8 cellular contexts compared by ENCODE assay signal in genomic region chr5:785181-785705, GRCh38. TPM values are rescaled to one million over a fixed set of nuclear protein-coding genes. Genes with fewer than 3 reads are reported as not detected.
DNase-seq lines count a peak whose midpoint lies in the region; ATAC-seq and TF ChIP-seq lines count a peak whose summit lies in the region.
"Not testable (repeated sequence)": the region's sequence is repeated elsewhere in the genome, so short reads cannot be mapped to it uniquely, and the experiment has no call there.

No MANE protein-coding gene starts in this region.

- H3K36me3 ChIP-seq in Caco-2 (ENCODE audit: control insufficient read depth, insufficient read depth, low read length); RWPE2 (ENCODE audit: low read depth); cardiac muscle cell; stomach: not testable (repeated sequence)

- not testable (repeated sequence) for H3K4me1 Mint-ChIP-seq in Caco-2 (ENCODE audit: low read depth, unreplicated experiment); activated naive CD8-positive, alpha-beta T cell treated with anti-CD3 and anti-CD28 coated beads, Interleukin-2, amount 50 U/mL, for 24 hours
- H3K4me1 Mint-ChIP-seq in naive B cell: peaks cover 2 to 12% (median 4%) of the 10 kb centered on the region in 3 donors

- peak; percentile 10 for ATAC-seq in GM21576 (IDR thresholded peaks at IDR 0.05; ENCODE audit: unreplicated experiment)
- peak; percentile 5 for ATAC-seq in HG03442 (IDR thresholded peaks at IDR 0.05; ENCODE audit: unreplicated experiment)
- ATAC-seq in RWPE2 (ENCODE audit: low read depth): peak; percentile 33
- ATAC-seq in activated naive CD8-positive, alpha-beta T cell treated with anti-CD3 and anti-CD28 coated beads, Interleukin-2, amount 50 U/mL, for 24 hours: not testable (repeated sequence)
- ATAC-seq in naive B cell (ENCODE audit: low read depth in 2 of 2): peak; percentile 10 to 17

- not testable (repeated sequence) for H3K9me3 ChIP-seq in Caco-2; RWPE2 (ENCODE audit: severe bottlenecking); cardiac muscle cell (ENCODE audit: low read depth)
- peaks cover 0 to 12% (median 4%) of the 10 kb centered on the region in 4 donors for H3K9me3 ChIP-seq in stomach

- not testable (repeated sequence) for TF ChIP-seq EP300 in stomach (IDR thresholded peaks at IDR 0.05)

- not testable (repeated sequence) for H3K4me1 ChIP-seq in Caco-2; RWPE2 (ENCODE audit: insufficient read depth, poor library complexity, severe bottlenecking); cardiac muscle cell (ENCODE audit: low read depth)
- H3K4me1 ChIP-seq in stomach: peaks cover 12 to 26% (median 24%) of the 10 kb centered on the region in 4 donors

- not testable (repeated sequence) for H3K9me3 Mint-ChIP-seq in Caco-2 (ENCODE audit: unreplicated experiment); activated naive CD8-positive, alpha-beta T cell treated with anti-CD3 and anti-CD28 coated beads, Interleukin-2, amount 50 U/mL, for 24 hours; naive B cell

- H3K36me3 Mint-ChIP-seq in Caco-2 (ENCODE audit: insufficient read depth, unreplicated experiment); activated naive CD8-positive, alpha-beta T cell treated with anti-CD3 and anti-CD28 coated beads, Interleukin-2, amount 50 U/mL, for 24 hours (ENCODE audit: low read depth); naive B cell: not testable (repeated sequence)

- H3K4me3 Mint-ChIP-seq in Caco-2 (ENCODE audit: unreplicated experiment): peak overlapping the region; percentile 72
- H3K4me3 Mint-ChIP-seq in activated naive CD8-positive, alpha-beta T cell treated with anti-CD3 and anti-CD28 coated beads, Interleukin-2, amount 50 U/mL, for 24 hours: peak overlapping the region; percentile 53
- peak overlapping the region in 7 of 8 donors; percentile 57 to 80 (median 78) for H3K4me3 Mint-ChIP-seq in naive B cell

- POLR2A ChIA-PET in Caco-2 (lab: Charles Lee): not testable (repeated sequence)

- WGBS in stomach, 5 donors: 2 to 8% (median 7%) methylated on average over 5 to 32 of the region's 43 CpGs

- TF ChIP-seq CTCF in Caco-2 (IDR thresholded peaks at IDR 0.05; ENCODE audit: insufficient read depth in 1 of 2, low read depth in 1 of 2, low read length in 1 of 2, severe bottlenecking in 1 of 2, unreplicated experiment in 1 of 2); RWPE2 (IDR thresholded peaks at IDR 0.05; ENCODE audit: poor library complexity, severe bottlenecking); cardiac muscle cell (IDR thresholded peaks at IDR 0.05; ENCODE audit: low read depth, low read length); stomach (IDR thresholded peaks at IDR 0.05): not testable (repeated sequence)

- not testable (repeated sequence) for H3K27ac Mint-ChIP-seq in Caco-2 (ENCODE audit: unreplicated experiment); activated naive CD8-positive, alpha-beta T cell treated with anti-CD3 and anti-CD28 coated beads, Interleukin-2, amount 50 U/mL, for 24 hours
- peak overlapping the region in 1 of 6 donors; percentile 63 for H3K27ac Mint-ChIP-seq in naive B cell

- H3K4me3 ChIP-seq in Caco-2 (ENCODE audit: low read depth, low read length) (peak overlapping the region; percentile 63), RWPE2 (ENCODE audit: severe bottlenecking) (peak overlapping the region; percentile 49), cardiac muscle cell (peak overlapping the region; percentile 79), stomach (peak overlapping the region; percentile 57 to 97 (median 84))

- intact Hi-C loops in Caco-2 (cut with micrococcal nuclease; ENCODE audit: unreplicated experiment): loop anchor here (2.0 kb wide), 1 partner anchor 92 kb away; the partner anchor contains the start of gene TPPP
- intact Hi-C loops in stomach (cut with DNase I; ENCODE audit: low total_unique reads): not testable (repeated sequence)

- H3K27ac ChIP-seq in RWPE2 (ENCODE audit: poor library complexity, severe bottlenecking); cardiac muscle cell: not testable (repeated sequence)
- H3K27ac ChIP-seq in stomach: peak overlapping the region in 4 of 5 donors; percentile 64 to 85 (median 72)

- TF ChIP-seq POLR2A in stomach (IDR thresholded peaks at IDR 0.05): not testable (repeated sequence)

- peak in 1 of 2 experiments; percentile 14 for DNase-seq in Caco-2
- not testable (repeated sequence) for DNase-seq in RWPE2 (ENCODE audit: low spot score); activated naive CD8-positive, alpha-beta T cell treated with anti-CD3 and anti-CD28 coated beads, Interleukin-2, amount 50 U/mL, for 24 hours; cardiac muscle cell (ENCODE audit: low read depth in 1 of 2, low spot score in 1 of 2); naive B cell; stomach

- BruUV-seq in Caco-2 (replicated peaks; lab: Mats Ljungman, UMichigan): not testable (repeated sequence)

- H3K27me3 Mint-ChIP-seq in Caco-2 (ENCODE audit: insufficient read depth, unreplicated experiment): peaks cover 16% of the 10 kb centered on the region
- H3K27me3 Mint-ChIP-seq in activated naive CD8-positive, alpha-beta T cell treated with anti-CD3 and anti-CD28 coated beads, Interleukin-2, amount 50 U/mL, for 24 hours: peaks cover 19% of the 10 kb centered on the region
- H3K27me3 Mint-ChIP-seq in naive B cell: peaks cover 14 to 44% (median 14%) of the 10 kb centered on the region in 3 donors

- not testable (repeated sequence) for H3K27me3 ChIP-seq in Caco-2 (replicated peaks; ENCODE audit: control insufficient read depth, insufficient read depth, low read length); RWPE2 (ENCODE audit: insufficient read depth, poor library complexity, severe bottlenecking); cardiac muscle cell
- H3K27me3 ChIP-seq in stomach: peaks cover 0 to 24% (median 9%) of the 10 kb centered on the region in 3 donors

- CTCF ChIA-PET in Caco-2 (lab: Charles Lee): not testable (repeated sequence)

RNA-seq across cellular contexts. Expression of gene ZDHHC11B, which starts 0.7 kb away (rescaled TPM):
- total RNA-seq in Caco-2 (2022): 1.00 and 1.1 TPM in 2 replicates
- 2.9 and 4.2 TPM in 2 replicates for total RNA-seq in cardiac muscle cell
- 4.1 and 4.4 TPM in 2 replicates for polyA plus RNA-seq in cardiac muscle cell
- not detected for polyA plus RNA-seq in naive B cell (ENCODE audit: low read depth in 6 of 6)
- 10 to 100 TPM in 3 of 5 donors, 1 to 10 TPM in 2; 1.8 to 42.4 (median 11.7) TPM for total RNA-seq in stomach
- 10 to 100 TPM in 1 of 3 donors, 1 to 10 TPM in 1, under 1 TPM in 1; 0.93 to 11.5 (median 1.2) TPM for polyA plus RNA-seq in stomach
